9 cellular contexts compared by ENCODE assay signal in genomic region chr20:63709149-63709527, GRCh38. TPM values are rescaled to one million over a fixed set of nuclear protein-coding genes. Genes with fewer than 3 reads are reported as not detected.
DNase-seq lines count a peak whose midpoint lies in the region; ATAC-seq and TF ChIP-seq lines count a peak whose summit lies in the region.
"Had no signal": no experiment of that assay in that cellular context is flagged by ENCODE, and none has a peak within 500 bp of the region (broad histone marks: within the 10 kb centered on the region; RNA-seq: fewer than 3 reads in every experiment).

No MANE protein-coding gene starts in this region.

- no peaks in the 10 kb centered on the region for H3K4me1 ChIP-seq in HUES64 (ENCODE audit: insufficient read depth, low read length)
- peaks cover 22 to 30% of the 10 kb centered on the region in 2 donors for H3K4me1 ChIP-seq in naive thymus-derived CD4-positive, alpha-beta T cell (ENCODE audit: control insufficient read depth in 2 of 2, insufficient read depth in 2 of 2, low read length in 2 of 2)

- TF ChIP-seq CTCF in AG10803 (conservative IDR thresholded peaks at IDR 0.05; ENCODE audit: low read length): no peak

- POLR2A ChIA-PET in naive thymus-derived CD4-positive, alpha-beta T cell (lab: Charles Lee): interaction anchor here (3.2 to 5.1 kb wide), 2 partner anchors 28 to 42 kb away, joined by 14 to 137 read pairs; partner anchors contain the start of genes LIME1 and SLC2A4RG

- DNase-seq in AG10803 (ENCODE audit: low read depth) (no peak), NCI-H2196 (lab: John Stamatoyannopoulos, UW; ENCODE audit: unreplicated experiment) (no peak), SIG-M5 treated with dmso at 0.1 percent for 504 hours (lab: John Stamatoyannopoulos, UW; ENCODE audit: unreplicated experiment) (no peak), NCI-H146 treated with DMSO at 0.1 percent for 48 hours (lab: John Stamatoyannopoulos, UW; ENCODE audit: unreplicated experiment) (no peak)
- no peak for DNase-seq in central memory CD8-positive, alpha-beta T cell (ENCODE audit: low spot score in 2 of 2)
- no peak for DNase-seq in naive thymus-derived CD4-positive, alpha-beta T cell
- DNase-seq: GF-D8 had no signal

- H3K36me3 ChIP-seq in HUES64 (ENCODE audit: insufficient read depth, low read length): peaks cover 54% of the 10 kb centered on the region
- H3K36me3 ChIP-seq in naive thymus-derived CD4-positive, alpha-beta T cell (ENCODE audit: control insufficient read depth in 2 of 3, insufficient read depth in 3 of 3, low read length in 3 of 3): peaks cover 0 to 65% (median 27%) of the 10 kb centered on the region in 3 experiments

- H3K9me3 ChIP-seq in HUES64 (ENCODE audit: insufficient read depth, low read depth, low read length): no peaks in the 10 kb centered on the region
- peaks cover 0 to under 1% (median 0%) of the 10 kb centered on the region in 3 experiments for H3K9me3 ChIP-seq in naive thymus-derived CD4-positive, alpha-beta T cell (ENCODE audit: control insufficient read depth in 2 of 3, low read length in 3 of 3)

- no peak overlapping the region for H3K27ac Mint-ChIP-seq in central memory CD8-positive, alpha-beta T cell (ENCODE audit: low read depth)
- peak overlapping the region in 7 of 9 donors; percentile 38 to 69 (median 51) for H3K27ac Mint-ChIP-seq in naive thymus-derived CD4-positive, alpha-beta T cell

- no peak overlapping the region for H3K27ac ChIP-seq in HUES64 (ENCODE audit: low read depth, low read length)
- peak overlapping the region; percentile 81 for H3K27ac ChIP-seq in naive thymus-derived CD4-positive, alpha-beta T cell (ENCODE audit: low read depth, low read length)

- CTCF ChIA-PET in naive thymus-derived CD4-positive, alpha-beta T cell (lab: Charles Lee): no interaction called here

- no peak overlapping the region for H3K9ac ChIP-seq in HUES64 (ENCODE audit: low read depth, low read length)

- peaks cover 48% of the 10 kb centered on the region for H3K4me1 Mint-ChIP-seq in central memory CD8-positive, alpha-beta T cell
- H3K4me1 Mint-ChIP-seq in naive thymus-derived CD4-positive, alpha-beta T cell: peaks cover 34 to 65% (median 46%) of the 10 kb centered on the region in 7 donors

- no peak for ATAC-seq in central memory CD8-positive, alpha-beta T cell (replicated peaks; ENCODE audit: extremely low read depth, poor library complexity, severe bottlenecking)
- no peak for ATAC-seq in naive thymus-derived CD4-positive, alpha-beta T cell
- no peak for ATAC-seq in GM19455 (IDR thresholded peaks at IDR 0.05; ENCODE audit: unreplicated experiment)

- peaks cover 60% of the 10 kb centered on the region for H3K36me3 Mint-ChIP-seq in central memory CD8-positive, alpha-beta T cell (ENCODE audit: insufficient read depth)
- H3K36me3 Mint-ChIP-seq in naive thymus-derived CD4-positive, alpha-beta T cell: peaks cover 15 to 47% (median 30%) of the 10 kb centered on the region in 5 donors

- 96% methylated on average over 17 of the region's 17 CpGs for WGBS in HUES64

- H3K9me3 Mint-ChIP-seq in central memory CD8-positive, alpha-beta T cell: no peaks in the 10 kb centered on the region
- peaks cover 0 to 7% (median 2%) of the 10 kb centered on the region in 11 donors for H3K9me3 Mint-ChIP-seq in naive thymus-derived CD4-positive, alpha-beta T cell

- peak overlapping the region; percentile 81 for H3K4me3 ChIP-seq in AG10803 (ENCODE audit: low read length)
- peak overlapping the region; percentile 89 for H3K4me3 ChIP-seq in HUES64 (ENCODE audit: low read length)
- H3K4me3 ChIP-seq in naive thymus-derived CD4-positive, alpha-beta T cell (ENCODE audit: low read length): peak overlapping the region; percentile 91

- peak overlapping the region; percentile 84 for H3K4me3 Mint-ChIP-seq in central memory CD8-positive, alpha-beta T cell
- peak overlapping the region; percentile 70 to 91 (median 78) for H3K4me3 Mint-ChIP-seq in naive thymus-derived CD4-positive, alpha-beta T cell

- intact Hi-C loops in naive thymus-derived CD4-positive, alpha-beta T cell (cut with micrococcal nuclease): loop anchor here (5.0 kb wide), 7 partner anchors 33 to 413 kb away; partner anchors contain the start of genes GMEB2 (in 1 of the 2), PTK6 (in 1 of the 2) and TCEA2 (in 1 of the 2)

- no peaks in the 10 kb centered on the region for H3K27me3 Mint-ChIP-seq in central memory CD8-positive, alpha-beta T cell
- no peaks in the 10 kb centered on the region for H3K27me3 Mint-ChIP-seq in naive thymus-derived CD4-positive, alpha-beta T cell

- no peaks in the 10 kb centered on the region for H3K27me3 ChIP-seq in HUES64 (ENCODE audit: insufficient read depth, low read length)
- no peaks in the 10 kb centered on the region for H3K27me3 ChIP-seq in naive thymus-derived CD4-positive, alpha-beta T cell (ENCODE audit: control insufficient read depth in 2 of 2, insufficient read depth in 2 of 2, low read length in 2 of 2)

RNA-seq across cellular contexts. Expression of gene ZGPAT, which starts 1.3 kb away (rescaled TPM):
- polyA plus RNA-seq in HUES64 (2013, experiment 1 of 2): 16.8 TPM
- polyA plus RNA-seq in HUES64 (2013, experiment 2 of 2): 16.4 TPM
- 10 to 100 TPM; 42.9 to 49.9 (median 45.4) TPM for total RNA-seq in naive thymus-derived CD4-positive, alpha-beta T cell
- 10 to 100 TPM; 47.5 to 82.1 TPM for polyA plus RNA-seq in naive thymus-derived CD4-positive, alpha-beta T cell

RNA-seq across cellular contexts. Expression of gene ARFRP1, which starts 1.4 kb away (rescaled TPM):
- 14.0 TPM for polyA plus RNA-seq in HUES64 (2013, experiment 1 of 2)
- polyA plus RNA-seq in HUES64 (2013, experiment 2 of 2): 12.9 TPM
- total RNA-seq in naive thymus-derived CD4-positive, alpha-beta T cell: 10 to 100 TPM; 55.4 to 92.1 (median 66.2) TPM
- polyA plus RNA-seq in naive thymus-derived CD4-positive, alpha-beta T cell: 100 to 1,000 TPM in 1 of 2 donors, 10 to 100 TPM in 1; 89.1 to 108 TPM

RNA-seq across cellular contexts. Expression of gene TNFRSF6B, which starts 12.7 kb away (rescaled TPM):
- polyA plus RNA-seq in HUES64 (2013, experiment 1 of 2): 1.1 TPM
- 1.2 TPM for polyA plus RNA-seq in HUES64 (2013, experiment 2 of 2)
- under 1 TPM in 1 of 5 experiments, not detected in 4; 0.74 TPM for total RNA-seq in naive thymus-derived CD4-positive, alpha-beta T cell
- under 1 TPM in 1 of 2 donors, not detected in 1; 0.22 TPM for polyA plus RNA-seq in naive thymus-derived CD4-positive, alpha-beta T cell

RNA-seq across cellular contexts. Expression of gene LIME1, which starts 27.3 kb away (rescaled TPM):
- polyA plus RNA-seq in HUES64 (2013, experiment 1 of 2): 4.9 TPM
- 3.9 TPM for polyA plus RNA-seq in HUES64 (2013, experiment 2 of 2)
- total RNA-seq in naive thymus-derived CD4-positive, alpha-beta T cell: 100 to 1,000 TPM in 3 of 5 experiments, 10 to 100 TPM in 2; 96.8 to 118 (median 103) TPM
- 100 to 1,000 TPM; 205 to 366 TPM for polyA plus RNA-seq in naive thymus-derived CD4-positive, alpha-beta T cell

RNA-seq across cellular contexts. Expression of gene SLC2A4RG, which starts 30.4 kb away (rescaled TPM):
- polyA plus RNA-seq in HUES64 (2013, experiment 1 of 2): 26.3 TPM
- 34.2 TPM for polyA plus RNA-seq in HUES64 (2013, experiment 2 of 2)
- total RNA-seq in naive thymus-derived CD4-positive, alpha-beta T cell: 100 to 1,000 TPM in 3 of 5 experiments, 10 to 100 TPM in 2; 88.7 to 136 (median 111) TPM
- polyA plus RNA-seq in naive thymus-derived CD4-positive, alpha-beta T cell: 1 to 10 TPM; 3.0 to 4.6 TPM
